In the genomic region with DNA sequence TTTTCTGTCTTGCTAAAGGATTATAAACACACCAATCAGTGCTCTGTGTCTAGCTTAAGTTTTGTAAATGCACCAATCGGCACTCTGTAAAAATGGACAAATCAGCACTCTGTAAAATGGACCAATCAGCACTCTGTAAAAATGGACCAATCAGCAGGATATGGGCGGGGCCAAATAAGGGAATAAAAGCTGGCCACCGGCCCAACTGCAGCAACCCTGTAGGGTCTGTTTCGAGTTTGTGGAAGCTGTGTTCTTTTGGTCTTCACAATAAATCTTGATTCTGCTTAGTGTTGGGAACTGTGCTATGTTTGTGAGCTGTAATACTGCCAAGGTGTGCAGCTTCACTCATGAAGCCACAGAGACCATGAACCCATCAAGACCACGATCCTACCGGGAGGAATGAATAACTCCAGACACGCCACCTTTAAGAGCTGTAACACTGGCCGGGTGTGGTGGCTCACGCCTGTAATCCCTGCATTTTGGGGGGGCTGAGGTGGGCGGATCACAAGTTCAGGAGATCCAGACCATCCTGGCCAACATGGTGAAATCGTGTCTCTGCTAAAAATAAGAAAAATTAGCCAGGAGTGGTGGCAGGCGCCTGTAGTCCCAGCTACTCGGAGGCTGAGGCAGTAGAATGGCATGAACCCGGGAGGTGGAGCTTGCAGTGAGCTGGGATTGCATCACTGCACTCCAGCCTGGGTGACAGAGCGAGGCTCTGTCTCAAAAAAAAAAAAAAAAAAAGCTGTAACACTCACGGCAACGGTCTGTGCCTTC, we compare ENCODE assay signal across 8 cellular contexts.
DNase-seq lines count a peak whose midpoint lies in the region; ATAC-seq and TF ChIP-seq lines count a peak whose summit lies in the region.
"Not testable (repeated sequence)": the region's sequence is repeated elsewhere in the genome, so short reads cannot be mapped to it uniquely, and the experiment has no call there.

No MANE protein-coding gene starts in this region.

- not testable (repeated sequence) for TF ChIP-seq EP300 in tibial nerve (IDR thresholded peaks at IDR 0.05)

- intact Hi-C loops in PC-9 (cut with micrococcal nuclease; ENCODE audit: unreplicated experiment) = loop anchor here (2.0 to 10.0 kb wide), 2 partner anchors 28 to 122 kb away; no protein-coding TSS in a partner anchor
- intact Hi-C loops in left ventricle myocardium inferior (cut with micrococcal nuclease) = not testable (repeated sequence)
- intact Hi-C loops in naive thymus-derived CD4-positive, alpha-beta T cell (cut with micrococcal nuclease) = loop anchor here (1.0 to 10.0 kb wide), 3 partner anchors 122 to 144 kb away; no protein-coding TSS in a partner anchor

- H3F3A ChIP-seq in PC-9 (ENCODE audit: insufficient read depth, low read depth) = peaks cover 19% of the 10 kb centered on the region

- TF ChIP-seq CTCF in AG10803 (conservative IDR thresholded peaks at IDR 0.05; ENCODE audit: low read length) = peak; percentile 26
- not testable (repeated sequence) for TF ChIP-seq CTCF in PC-9 (conservative IDR thresholded peaks at IDR 0.05); choroid plexus epithelial cell (conservative IDR thresholded peaks at IDR 0.05; ENCODE audit: low read depth, low read length); left ventricle myocardium inferior (IDR thresholded peaks at IDR 0.05; ENCODE audit: borderline replicate concordance); tibial nerve (IDR thresholded peaks at IDR 0.05)

- BruUV-seq in PC-9 (replicated peaks; lab: Mats Ljungman, UMichigan) = not testable (repeated sequence)

- not testable (repeated sequence) for H3K27me3 ChIP-seq in PC-9 (ENCODE audit: insufficient read depth, low read depth); naive thymus-derived CD4-positive, alpha-beta T cell (ENCODE audit: control insufficient read depth in 2 of 2, insufficient read depth in 2 of 2, low read length in 2 of 2); tibial nerve
- peaks cover 46% of the 10 kb centered on the region for H3K27me3 ChIP-seq in left ventricle myocardium inferior (ENCODE audit: low read depth)

- H4K20me1 ChIP-seq in PC-9 (ENCODE audit: insufficient read depth) = not testable (repeated sequence)

- not testable (repeated sequence) for ATAC-seq in activated T-cell treated with anti-CD3 and anti-CD28 coated beads, Interleukin-2, amount 50 U/mL, for 72 hours (replicated peaks in 1 of 2); naive thymus-derived CD4-positive, alpha-beta T cell

- not testable (repeated sequence) for H3K27ac Mint-ChIP-seq in activated T-cell treated with anti-CD3 and anti-CD28 coated beads, Interleukin-2, amount 50 U/mL, for 72 hours
- H3K27ac Mint-ChIP-seq in naive thymus-derived CD4-positive, alpha-beta T cell = peak overlapping the region; percentile 39 to 100 (median 99)

- not testable (repeated sequence) for H3K36me3 Mint-ChIP-seq in activated T-cell treated with anti-CD3 and anti-CD28 coated beads, Interleukin-2, amount 50 U/mL, for 72 hours (ENCODE audit: insufficient read depth in 2 of 2); naive thymus-derived CD4-positive, alpha-beta T cell

- DNase-seq in AG10803 (ENCODE audit: low read depth) (peak; percentile 78), HS-5 (ENCODE audit: low read depth) (peak; percentile 6), PC-9 (peak; percentile 49 to 74), choroid plexus epithelial cell (ENCODE audit: low read depth) (peak; percentile 59), tibial nerve (ENCODE audit: low spot score in 2 of 2) (peak; percentile 51 to 57)
- not testable (repeated sequence) for DNase-seq in activated T-cell treated with anti-CD3 and anti-CD28 coated beads, Interleukin-2, amount 50 U/mL, for 72 hours; left ventricle myocardium inferior; naive thymus-derived CD4-positive, alpha-beta T cell

- H3K4me2 ChIP-seq in PC-9 = peak overlapping the region; percentile 85

- CTCF ChIA-PET in PC-9 (lab: Charles Lee) = interaction anchor here (1.7 kb wide), 2 partner anchors 119 to 145 kb away, joined by 3 to 8 read pairs; no protein-coding TSS in a partner anchor
- CTCF ChIA-PET in naive thymus-derived CD4-positive, alpha-beta T cell (lab: Charles Lee) = interaction anchor here (1.4 to 3.2 kb wide), 5 partner anchors 41 to 145 kb away, joined by 4 to 26 read pairs (median 6); no protein-coding TSS in a partner anchor

- H3K79me2 ChIP-seq in PC-9 (ENCODE audit: low read depth) = not testable (repeated sequence)

- POLR2A ChIA-PET in PC-9 (lab: Charles Lee; ENCODE audit: unreplicated experiment) = interaction anchor here (0.7 kb wide), 1 partner anchor 75 kb away, joined by 13 read pairs; no protein-coding TSS in a partner anchor
- POLR2A ChIA-PET in naive thymus-derived CD4-positive, alpha-beta T cell (lab: Charles Lee) = interaction anchor here (0.8 to 3.6 kb wide), 13 partner anchors 9 to 145 kb away, joined by 3 to 22 read pairs (median 5); no protein-coding TSS in a partner anchor

- peak overlapping the region; percentile 44 for H3K27ac ChIP-seq in PC-9
- peak overlapping the region; percentile 19 for H3K27ac ChIP-seq in left ventricle myocardium inferior (replicated peaks)
- not testable (repeated sequence) for H3K27ac ChIP-seq in naive thymus-derived CD4-positive, alpha-beta T cell (ENCODE audit: low read depth, low read length)
- H3K27ac ChIP-seq in tibial nerve = peak overlapping the region in 3 of 4 donors; percentile 23 to 82 (median 78)

- H3K9me3 Mint-ChIP-seq in activated T-cell treated with anti-CD3 and anti-CD28 coated beads, Interleukin-2, amount 50 U/mL, for 72 hours = not testable (repeated sequence)
- peaks cover 0 to 20% (median 1%) of the 10 kb centered on the region in 11 donors for H3K9me3 Mint-ChIP-seq in naive thymus-derived CD4-positive, alpha-beta T cell

- not testable (repeated sequence) for H3K9me2 ChIP-seq in PC-9 (ENCODE audit: insufficient read depth)

- WGBS in tibial nerve, 2 donors = 60 to 64% methylated on average over 17 of the region's 17 CpGs

- H3K4me1 Mint-ChIP-seq in activated T-cell treated with anti-CD3 and anti-CD28 coated beads, Interleukin-2, amount 50 U/mL, for 72 hours (ENCODE audit: low read depth) = peaks cover 21% of the 10 kb centered on the region
- peaks cover 17 to 43% (median 28%) of the 10 kb centered on the region in 7 donors for H3K4me1 Mint-ChIP-seq in naive thymus-derived CD4-positive, alpha-beta T cell

- H3K4me3 ChIP-seq in AG10803 (ENCODE audit: low read length) = peak overlapping the region; percentile 43
- peak overlapping the region; percentile 42; the same call in 1 of the 2 replicates for H3K4me3 ChIP-seq in PC-9
- H3K4me3 ChIP-seq in choroid plexus epithelial cell (ENCODE audit: low read depth, low read length); left ventricle myocardium inferior; naive thymus-derived CD4-positive, alpha-beta T cell (ENCODE audit: low read length); tibial nerve: not testable (repeated sequence)

- not testable (repeated sequence) for TF ChIP-seq POLR2A in tibial nerve (IDR thresholded peaks at IDR 0.05)

- peak overlapping the region; percentile 22 to 32 for H3K4me3 Mint-ChIP-seq in activated T-cell treated with anti-CD3 and anti-CD28 coated beads, Interleukin-2, amount 50 U/mL, for 72 hours
- H3K4me3 Mint-ChIP-seq in naive thymus-derived CD4-positive, alpha-beta T cell = peak overlapping the region in 9 of 10 donors; percentile 3 to 92 (median 79)

- not testable (repeated sequence) for H3K9me3 ChIP-seq in PC-9 (ENCODE audit: insufficient read depth, low read depth); naive thymus-derived CD4-positive, alpha-beta T cell (ENCODE audit: control insufficient read depth in 2 of 3, low read length in 3 of 3); tibial nerve
- peaks cover 15% of the 10 kb centered on the region for H3K9me3 ChIP-seq in left ventricle myocardium inferior (replicated peaks)

- not testable (repeated sequence) for H3K27me3 Mint-ChIP-seq in activated T-cell treated with anti-CD3 and anti-CD28 coated beads, Interleukin-2, amount 50 U/mL, for 72 hours (ENCODE audit: low read depth); naive thymus-derived CD4-positive, alpha-beta T cell

- not testable (repeated sequence) for H3K36me3 ChIP-seq in PC-9 (ENCODE audit: low read depth); left ventricle myocardium inferior; naive thymus-derived CD4-positive, alpha-beta T cell (ENCODE audit: control insufficient read depth in 2 of 3, insufficient read depth in 3 of 3, low read length in 3 of 3); tibial nerve

- peak overlapping the region; percentile 79 for H2AFZ ChIP-seq in PC-9

- H3K4me1 ChIP-seq in PC-9 (replicated peaks; ENCODE audit: insufficient read depth) (peaks cover 47% of the 10 kb centered on the region), left ventricle myocardium inferior (peaks cover 18% of the 10 kb centered on the region), tibial nerve (peaks cover 0 to 30% (median 10%) of the 10 kb centered on the region in 4 donors)
- H3K4me1 ChIP-seq in naive thymus-derived CD4-positive, alpha-beta T cell (ENCODE audit: control insufficient read depth in 2 of 2, insufficient read depth in 2 of 2, low read length in 2 of 2) = peaks cover 12 to 23% of the 10 kb centered on the region in 2 donors
